18 cellular contexts compared by ENCODE assay signal in the genomic region with DNA sequence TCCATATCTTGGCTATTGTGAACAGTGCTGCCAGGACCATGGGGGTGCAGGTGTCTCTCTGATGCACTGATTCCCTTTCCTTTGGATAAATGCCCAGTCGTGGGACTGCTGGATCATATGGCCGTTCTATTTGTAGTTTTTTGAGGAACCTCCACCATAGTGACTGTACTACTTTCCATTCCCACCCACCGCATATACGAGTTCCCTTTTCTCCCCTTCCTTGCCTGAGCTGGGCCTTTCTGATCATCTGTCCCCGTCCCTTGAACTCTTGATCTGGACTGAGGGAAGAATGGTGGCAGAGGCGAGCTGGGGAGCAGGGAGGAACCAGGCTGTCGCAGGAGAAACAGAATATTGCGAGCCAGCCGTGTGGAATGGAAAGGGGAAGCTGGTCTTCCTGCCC. TPM values are rescaled to one million over a fixed set of nuclear protein-coding genes. Genes with fewer than 3 reads are reported as not detected.
DNase-seq lines count a peak whose midpoint lies in the region; ATAC-seq and TF ChIP-seq lines count a peak whose summit lies in the region.
"Had no signal": no experiment of that assay in that cellular context is flagged by ENCODE, and none has a peak within 500 bp of the region (broad histone marks: within the 10 kb centered on the region; RNA-seq: fewer than 3 reads in every experiment).

No MANE protein-coding gene starts in this region.

- DNase-seq in GDM1 (lab: John Stamatoyannopoulos, UW) = peak; percentile 52
- peak; percentile 87 for DNase-seq in SIG-M5 treated with dmso at 0.1 percent for 504 hours (lab: John Stamatoyannopoulos, UW; ENCODE audit: unreplicated experiment)
- no peak for DNase-seq in breast epithelium (ENCODE audit: low spot score in 2 of 2)
- DNase-seq in stimulated activated naive CD4-positive, alpha-beta T cell (lab: John Stamatoyannopoulos, UW) = no peak
- DNase-seq: activated naive CD4-positive, alpha-beta T cell treated with Interleukin-2 at 50 U/mL for 16 hours; DMS79; left cardiac atrium; NCI-H1417; NCI-H510A; RPMI8226 had no signal

- peak overlapping the region in 3 of 4 donors; percentile 38 to 45 (median 43) for H3K27ac ChIP-seq in gastroesophageal sphincter
- peak overlapping the region in 1 of 2 donors; percentile 21 for H3K27ac ChIP-seq in breast epithelium
- H3K27ac ChIP-seq: cardiac muscle cell had no signal

- H3K4me3 ChIP-seq in gastroesophageal sphincter = no peak overlapping the region
- no peak overlapping the region for H3K4me3 ChIP-seq in breast epithelium
- H3K4me3 ChIP-seq: cardiac muscle cell, skin epidermis had no signal

- TF ChIP-seq CTCF in gastroesophageal sphincter (IDR thresholded peaks at IDR 0.05) = no peak
- no peak for TF ChIP-seq CTCF in breast epithelium (IDR thresholded peaks at IDR 0.05)

- intact Hi-C loops in breast epithelium (cut with DNase I; ENCODE audit: low total_unique reads) = no loop called here

- no peak overlapping the region for H3K4me3 Mint-ChIP-seq in stimulated activated memory B cell treated with anti-CD40 and anti-IgM and Interleukin-4, amounts not matched to agents 10 μg/mL and 1 μg/mL and 100 μg/mL, for 72 hours
- H3K4me3 Mint-ChIP-seq: neural crest cell had no signal

- H3K36me3 Mint-ChIP-seq in stimulated activated memory B cell treated with anti-CD40 and anti-IgM and Interleukin-4, amounts not matched to agents 10 μg/mL and 1 μg/mL and 100 μg/mL, for 72 hours = no peaks in the 10 kb centered on the region

- H3K9me3 Mint-ChIP-seq in stimulated activated memory B cell treated with anti-CD40 and anti-IgM and Interleukin-4, amounts not matched to agents 10 μg/mL and 1 μg/mL and 100 μg/mL, for 72 hours = no peaks in the 10 kb centered on the region
- H3K9me3 Mint-ChIP-seq: neural crest cell had no signal

- no peaks in the 10 kb centered on the region for H3K27me3 Mint-ChIP-seq in stimulated activated memory B cell treated with anti-CD40 and anti-IgM and Interleukin-4, amounts not matched to agents 10 μg/mL and 1 μg/mL and 100 μg/mL, for 72 hours

- TF ChIP-seq POLR2A in gastroesophageal sphincter (IDR thresholded peaks at IDR 0.05) (no peak), breast epithelium (IDR thresholded peaks at IDR 0.05) (no peak)

- peak; percentile 64 for ATAC-seq in gastroesophageal sphincter
- no peak for ATAC-seq in stimulated activated memory B cell treated with anti-CD40 and anti-IgM and Interleukin-4, amounts not matched to agents 10 μg/mL and 1 μg/mL and 100 μg/mL, for 72 hours
- ATAC-seq in GM21619 (IDR thresholded peaks at IDR 0.05; ENCODE audit: unreplicated experiment) = no peak
- no peak for ATAC-seq in HG03095 (IDR thresholded peaks at IDR 0.05; ENCODE audit: unreplicated experiment)

- H3K36me3 ChIP-seq in gastroesophageal sphincter (no peaks in the 10 kb centered on the region), breast epithelium (no peaks in the 10 kb centered on the region)
- H3K36me3 ChIP-seq: cardiac muscle cell had no signal

- H3K27ac Mint-ChIP-seq in stimulated activated memory B cell treated with anti-CD40 and anti-IgM and Interleukin-4, amounts not matched to agents 10 μg/mL and 1 μg/mL and 100 μg/mL, for 72 hours = peak overlapping the region; percentile 31

- H3K4me1 ChIP-seq in gastroesophageal sphincter = peaks cover 0 to 98% (median 29%) of the 10 kb centered on the region in 3 donors
- no peaks in the 10 kb centered on the region for H3K4me1 ChIP-seq in breast epithelium

- H3K9me3 ChIP-seq in gastroesophageal sphincter (no peaks in the 10 kb centered on the region), breast epithelium (no peaks in the 10 kb centered on the region)

- H3K27me3 ChIP-seq in gastroesophageal sphincter (no peaks in the 10 kb centered on the region), breast epithelium (no peaks in the 10 kb centered on the region)
- H3K27me3 ChIP-seq: cardiac muscle cell had no signal

- H3K4me1 Mint-ChIP-seq in stimulated activated memory B cell treated with anti-CD40 and anti-IgM and Interleukin-4, amounts not matched to agents 10 μg/mL and 1 μg/mL and 100 μg/mL, for 72 hours = peaks cover 11% of the 10 kb centered on the region

- 75 to 92% methylated on average over 4 to 7 of the region's 9 CpGs for WGBS in gastroesophageal sphincter (ENCODE audit: low coverage in 1 of 2), 2 donors

- TF ChIP-seq EP300 in gastroesophageal sphincter (IDR thresholded peaks at IDR 0.05) = no peak

RNA-seq across cellular contexts. Expression of gene CEP295NL, which starts 7.9 kb away (rescaled TPM):
- 1 to 10 TPM; 1.6 to 9.0 (median 3.8) TPM for total RNA-seq in gastroesophageal sphincter
- 1 to 10 TPM; 1.8 to 7.2 (median 2.6) TPM for total RNA-seq in breast epithelium
- total RNA-seq: activated CD8-positive, alpha-beta memory T cell treated with anti-CD3 and anti-CD28 coated beads for 36 hours had no signal

RNA-seq across cellular contexts. Expression of gene TIMP2, which starts 14.3 kb away (rescaled TPM):
- total RNA-seq in gastroesophageal sphincter (100 to 1,000 TPM; 172 to 315 (median 211) TPM), breast epithelium (100 to 1,000 TPM in 2 of 3 donors, 10 to 100 TPM in 1; 72.0 to 344 (median 112) TPM)

Comparison
In these comparisons a context has a peak if more than half of its experiments do, and no peak if none do; other contexts are left out.
1. DNase-seq: peak in GDM1 (single experiment) and SIG-M5 treated with dmso at 0.1 percent for 504 hours (single experiment); none in breast epithelium (0 of 2) and stimulated activated naive CD4-positive, alpha-beta T cell (0 of 6).